In the genomic region with DNA sequence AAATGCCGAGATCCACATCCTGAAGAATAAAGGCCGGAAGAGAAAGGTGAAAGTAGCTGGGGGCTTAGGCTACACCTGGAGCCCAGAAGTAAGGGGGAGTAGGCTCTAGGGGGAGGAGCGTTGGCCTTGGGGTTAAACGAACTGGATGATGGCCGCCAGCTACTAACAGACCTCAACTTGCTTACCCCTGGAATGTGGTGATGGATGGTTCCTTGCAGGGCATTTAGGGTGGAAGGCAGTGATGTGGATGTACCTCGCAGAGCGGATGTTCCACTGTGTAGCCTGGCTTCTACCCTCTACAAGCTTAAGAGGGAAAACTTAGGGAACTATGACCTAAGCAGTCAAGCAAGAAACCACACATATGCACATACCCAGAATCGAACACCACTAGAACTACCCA, we compare ENCODE assay signal across 1 cellular context.
TF ChIP-seq lines count a peak whose summit lies in the region.

No MANE protein-coding gene starts in this region.

TF ChIP-seq in K562, 482 proteins besides CTCF, POLR2A, EP300 and RAD21:
- peak in 1 of 3 experiments; percentile 51 for TF ChIP-seq YY1 (IDR thresholded peaks at IDR 0.05; ENCODE audit: borderline replicate concordance in 1 of 3, control insufficient read depth in 1 of 3, extremely low read depth in 1 of 3, insufficient read depth in 3 of 3, insufficient read length in 1 of 3, insufficient replicate concordance in 2 of 3, low read depth in 1 of 3, low read length in 2 of 3)
- TF ChIP-seq, protein P1, sequence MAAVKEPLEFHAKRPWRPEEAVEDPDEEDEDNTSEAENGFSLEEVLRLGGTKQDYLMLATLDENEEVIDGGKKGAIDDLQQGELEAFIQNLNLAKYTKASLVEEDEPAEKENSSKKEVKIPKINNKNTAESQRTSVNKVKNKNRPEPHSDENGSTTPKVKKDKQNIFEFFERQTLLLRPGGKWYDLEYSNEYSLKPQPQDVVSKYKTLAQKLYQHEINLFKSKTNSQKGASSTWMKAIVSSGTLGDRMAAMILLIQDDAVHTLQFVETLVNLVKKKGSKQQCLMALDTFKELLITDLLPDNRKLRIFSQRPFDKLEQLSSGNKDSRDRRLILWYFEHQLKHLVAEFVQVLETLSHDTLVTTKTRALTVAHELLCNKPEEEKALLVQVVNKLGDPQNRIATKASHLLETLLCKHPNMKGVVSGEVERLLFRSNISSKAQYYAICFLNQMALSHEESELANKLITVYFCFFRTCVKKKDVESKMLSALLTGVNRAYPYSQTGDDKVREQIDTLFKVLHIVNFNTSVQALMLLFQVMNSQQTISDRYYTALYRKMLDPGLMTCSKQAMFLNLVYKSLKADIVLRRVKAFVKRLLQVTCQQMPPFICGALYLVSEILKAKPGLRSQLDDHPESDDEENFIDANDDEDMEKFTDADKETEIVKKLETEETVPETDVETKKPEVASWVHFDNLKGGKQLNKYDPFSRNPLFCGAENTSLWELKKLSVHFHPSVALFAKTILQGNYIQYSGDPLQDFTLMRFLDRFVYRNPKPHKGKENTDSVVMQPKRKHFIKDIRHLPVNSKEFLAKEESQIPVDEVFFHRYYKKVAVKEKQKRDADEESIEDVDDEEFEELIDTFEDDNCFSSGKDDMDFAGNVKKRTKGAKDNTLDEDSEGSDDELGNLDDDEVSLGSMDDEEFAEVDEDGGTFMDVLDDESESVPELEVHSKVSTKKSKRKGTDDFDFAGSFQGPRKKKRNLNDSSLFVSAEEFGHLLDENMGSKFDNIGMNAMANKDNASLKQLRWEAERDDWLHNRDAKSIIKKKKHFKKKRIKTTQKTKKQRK (IDR thresholded peaks at IDR 0.05; ENCODE audit: borderline replicate concordance, low read depth, low read length): no peak
